In the genomic region with DNA sequence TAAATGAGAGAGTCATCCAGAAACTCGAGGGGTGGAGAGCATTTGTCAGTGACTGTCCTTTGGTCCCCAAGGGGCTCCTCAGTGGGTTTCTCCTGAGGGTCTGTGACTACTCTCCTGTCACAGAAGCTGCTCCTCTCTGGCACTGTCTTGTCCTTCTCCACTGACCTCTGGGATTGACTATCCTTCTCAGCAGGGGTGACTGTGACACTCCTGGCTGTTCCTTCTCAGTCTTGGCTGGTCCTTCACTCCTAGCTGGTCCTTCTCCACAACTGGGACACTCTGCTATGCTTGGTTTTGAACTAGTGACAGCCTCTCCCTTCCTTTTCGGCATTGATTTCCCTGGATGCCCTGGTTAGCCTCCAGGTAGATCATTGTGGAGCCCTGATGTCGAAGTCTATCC, we compare ENCODE assay signal across 22 cellular contexts. TPM values are rescaled to one million over a fixed set of nuclear protein-coding genes. Genes with fewer than 3 reads are reported as not detected.
DNase-seq lines count a peak whose midpoint lies in the region; ATAC-seq and TF ChIP-seq lines count a peak whose summit lies in the region.
"Had no signal": no experiment of that assay in that cellular context is flagged by ENCODE, and none has a peak within 500 bp of the region (broad histone marks: within the 10 kb centered on the region; RNA-seq: fewer than 3 reads in every experiment).

No MANE protein-coding gene starts in this region.

- H3K9me3 Mint-ChIP-seq in CD4-positive, alpha-beta memory T cell: peaks cover 0 to 8% (median 0%) of the 10 kb centered on the region in 8 donors
- H3K9me3 Mint-ChIP-seq in GM23338: peaks cover 2% of the 10 kb centered on the region; the same call in 1 of the 3 replicates
- peaks cover 15% of the 10 kb centered on the region for H3K9me3 Mint-ChIP-seq in endodermal cell
- H3K9me3 Mint-ChIP-seq in natural killer cell treated with Interleukin-12 subunit alpha and Interleukin-12 subunit beta and Interleukin-15 and Interleukin-18, amount 100 ng/mL, for 72 hours: no peaks in the 10 kb centered on the region
- H3K9me3 Mint-ChIP-seq: activated B cell treated with CpG ODN at 0.5 μM for 24 hours; activated naive CD4-positive, alpha-beta T cell treated with anti-CD3 and anti-CD28 coated beads, Interleukin-2, amount 50 U/mL, for 72 hours; activated T-helper 1 cell treated with anti-CD3 and anti-CD28 coated beads, Interleukin-12 subunit alpha, Interleukin-12 subunit beta, Interleukin-2, Interleukin-4 antibody, amounts not matched to agents 30 ng/mL and 10 ng/mL and 1 ng/mL, durations not matched to agents 14 hours and 24 hours and 36 hours; CD4-positive, alpha-beta T cell; stimulated activated memory B cell treated with anti-CD40 and anti-IgM and Interleukin-4, amounts not matched to agents 10 μg/mL and 1 μg/mL and 100 μg/mL, for 72 hours had no signal

- peak overlapping the region; percentile 84 for H3K9ac ChIP-seq in endodermal cell (ENCODE audit: extremely low read depth, low read length, poor library complexity, severe bottlenecking)
- H3K9ac ChIP-seq: SK-N-SH had no signal

- H3K4me1 ChIP-seq in CD4-positive, alpha-beta memory T cell (ENCODE audit: insufficient read depth, low read length): no peaks in the 10 kb centered on the region
- peaks cover 9% of the 10 kb centered on the region for H3K4me1 ChIP-seq in GM23338 (ENCODE audit: insufficient read depth)
- H3K4me1 ChIP-seq in endodermal cell (ENCODE audit: control insufficient read depth, insufficient read depth, low read length): peaks cover 23% of the 10 kb centered on the region
- no peaks in the 10 kb centered on the region for H3K4me1 ChIP-seq in effector memory CD4-positive, alpha-beta T cell (ENCODE audit: control insufficient read depth, insufficient read depth, low read length, poor library complexity, severe bottlenecking)

- peaks cover 0 to 5% (median 2%) of the 10 kb centered on the region in 4 donors for H3K4me1 Mint-ChIP-seq in CD4-positive, alpha-beta memory T cell
- H3K4me1 Mint-ChIP-seq in GM23338: peaks cover 22% of the 10 kb centered on the region
- peaks cover 23% of the 10 kb centered on the region for H3K4me1 Mint-ChIP-seq in endodermal cell
- peaks cover 12 to 19% of the 10 kb centered on the region in 2 donors for H3K4me1 Mint-ChIP-seq in natural killer cell treated with Interleukin-12 subunit alpha and Interleukin-12 subunit beta and Interleukin-15 and Interleukin-18, amount 100 ng/mL, for 72 hours (ENCODE audit: low read depth in 2 of 2)
- H3K4me1 Mint-ChIP-seq: activated B cell treated with CpG ODN at 0.5 μM for 24 hours; naive B cell; stimulated activated memory B cell treated with anti-CD40 and anti-IgM and Interleukin-4, amounts not matched to agents 10 μg/mL and 1 μg/mL and 100 μg/mL, for 72 hours had no signal

- peaks cover 5% of the 10 kb centered on the region; the same call in 1 of the 2 replicates for H4K20me1 ChIP-seq in GM23338 (replicated peaks; ENCODE audit: insufficient read depth)

- POLR2A ChIA-PET in CD4-positive, alpha-beta memory T cell (lab: Charles Lee; ENCODE audit: partially characterized antibody): no interaction called here

- H3K4me3 Mint-ChIP-seq in CD4-positive, alpha-beta memory T cell: no peak overlapping the region
- H3K4me3 Mint-ChIP-seq in GM23338 (peak overlapping the region; percentile 45; the same call in 1 of the 3 replicates), endodermal cell (peak overlapping the region; percentile 14)
- H3K4me3 Mint-ChIP-seq in natural killer cell treated with Interleukin-12 subunit alpha and Interleukin-12 subunit beta and Interleukin-15 and Interleukin-18, amount 100 ng/mL, for 72 hours: no peak overlapping the region
- H3K4me3 Mint-ChIP-seq: activated B cell treated with CpG ODN at 0.5 μM for 24 hours; activated CD8-positive, alpha-beta T cell treated with anti-CD3 and anti-CD28 coated beads for 36 hours; activated T-helper 1 cell treated with anti-CD3 and anti-CD28 coated beads, Interleukin-12 subunit alpha, Interleukin-12 subunit beta, Interleukin-2, Interleukin-4 antibody, amounts not matched to agents 30 ng/mL and 10 ng/mL and 1 ng/mL, durations not matched to agents 14 hours and 24 hours and 36 hours; CD4-positive, alpha-beta T cell; naive B cell; stimulated activated memory B cell treated with anti-CD40 and anti-IgM and Interleukin-4, amounts not matched to agents 10 μg/mL and 1 μg/mL and 100 μg/mL, for 72 hours had no signal

- no peak overlapping the region for H2AFZ ChIP-seq in GM23338

- intact Hi-C loops in CD4-positive, alpha-beta memory T cell (cut with micrococcal nuclease): no loop called here

- ATAC-seq in GM23338: peak; percentile 15; the same call in 2 of the 3 replicates
- no peak for ATAC-seq in natural killer cell treated with Interleukin-12 subunit alpha and Interleukin-12 subunit beta and Interleukin-15 and Interleukin-18, amount 100 ng/mL, for 72 hours
- ATAC-seq: activated CD8-positive, alpha-beta T cell treated with anti-CD3 and anti-CD28 coated beads for 36 hours; activated naive CD4-positive, alpha-beta T cell treated with anti-CD3 and anti-CD28 coated beads, Interleukin-2, amount 50 U/mL, for 72 hours; HCT116; stimulated activated memory B cell treated with anti-CD40 and anti-IgM and Interleukin-4, amounts not matched to agents 10 μg/mL and 1 μg/mL and 100 μg/mL, for 72 hours had no signal

- peaks cover 59% of the 10 kb centered on the region for H3K36me3 ChIP-seq in CD4-positive, alpha-beta memory T cell (ENCODE audit: insufficient read depth, low read length)
- H3K36me3 ChIP-seq in GM23338 (ENCODE audit: insufficient read depth) (no peaks in the 10 kb centered on the region; the same call in 1 of the 2 replicates), endodermal cell (ENCODE audit: control insufficient read depth, insufficient read depth, low read length) (peaks cover 71% of the 10 kb centered on the region)
- peaks cover 61% of the 10 kb centered on the region for H3K36me3 ChIP-seq in effector memory CD4-positive, alpha-beta T cell (ENCODE audit: control insufficient read depth, insufficient read depth, low read length)

- no peak for DNase-seq in CD4-positive, alpha-beta memory T cell
- DNase-seq in GM23338 (ENCODE audit: low spot score) (no peak), endodermal cell (peak; percentile 51), OCI-M1 (lab: John Stamatoyannopoulos, UW) (no peak), AG08396 (ENCODE audit: low spot score) (no peak)
- DNase-seq in natural killer cell treated with Interleukin-12 subunit alpha and Interleukin-12 subunit beta and Interleukin-15 and Interleukin-18, amount 100 ng/mL, for 72 hours (ENCODE audit: low spot score): no peak
- no peak for DNase-seq in effector memory CD4-positive, alpha-beta T cell
- DNase-seq in activated T-cell treated with anti-CD3 and anti-CD28 coated beads, Interleukin-2, amount 50 U/mL, for 1 hour: no peak
- DNase-seq: activated B cell treated with CpG ODN at 0.5 μM for 24 hours; activated CD8-positive, alpha-beta T cell treated with anti-CD3 and anti-CD28 coated beads for 36 hours; CD4-positive, alpha-beta T cell; cortex of kidney; DMS79; naive B cell; NCI-H510A; pancreas; SK-N-SH had no signal

- H3K27ac ChIP-seq in CD4-positive, alpha-beta memory T cell (ENCODE audit: low read depth, low read length): no peak overlapping the region
- peak overlapping the region; percentile 92 for H3K27ac ChIP-seq in GM23338 (ENCODE audit: low read depth)
- peak overlapping the region; percentile 89 for H3K27ac ChIP-seq in endodermal cell (ENCODE audit: low read depth, low read length)
- no peak overlapping the region for H3K27ac ChIP-seq in effector memory CD4-positive, alpha-beta T cell (ENCODE audit: insufficient read depth, low read length, poor library complexity, severe bottlenecking)
- H3K27ac ChIP-seq: pancreas had no signal

- CTCF ChIA-PET in CD4-positive, alpha-beta memory T cell (lab: Charles Lee; ENCODE audit: partially characterized antibody): interaction anchor here (0.7 to 1.0 kb wide), 2 partner anchors 10 to 390 kb away, joined by 3 read pairs; no protein-coding TSS in a partner anchor

- no peak overlapping the region for H3K4me3 ChIP-seq in CD4-positive, alpha-beta memory T cell (ENCODE audit: low read length in 2 of 2)
- H3K4me3 ChIP-seq in GM23338 (no peak overlapping the region), endodermal cell (ENCODE audit: low read length) (peak overlapping the region; percentile 54)
- H3K4me3 ChIP-seq in effector memory CD4-positive, alpha-beta T cell (ENCODE audit: insufficient read depth, low read depth, low read length, poor library complexity, severe bottlenecking): no peak overlapping the region
- H3K4me3 ChIP-seq: lung, pancreas had no signal

- peaks cover 9% of the 10 kb centered on the region; the same call in 1 of the 2 replicates for H3K79me2 ChIP-seq in GM23338 (replicated peaks; ENCODE audit: insufficient read depth)

- TF ChIP-seq CTCF in GM23338 (conservative IDR thresholded peaks at IDR 0.05; ENCODE audit: low read depth in 2 of 2): no peak
- no peak for TF ChIP-seq CTCF in endodermal cell (conservative IDR thresholded peaks at IDR 0.05)

- peaks cover 56 to 83% of the 10 kb centered on the region in 2 donors for H3K36me3 Mint-ChIP-seq in CD4-positive, alpha-beta memory T cell
- H3K36me3 Mint-ChIP-seq in GM23338 (ENCODE audit: low read depth) (peaks cover 81% of the 10 kb centered on the region), endodermal cell (ENCODE audit: low read depth) (peaks cover 61% of the 10 kb centered on the region)
- H3K36me3 Mint-ChIP-seq in natural killer cell treated with Interleukin-12 subunit alpha and Interleukin-12 subunit beta and Interleukin-15 and Interleukin-18, amount 100 ng/mL, for 72 hours: peaks cover 14% of the 10 kb centered on the region

- peak overlapping the region in 4 of 7 donors; percentile 4 to 76 (median 34) for H3K27ac Mint-ChIP-seq in CD4-positive, alpha-beta memory T cell
- H3K27ac Mint-ChIP-seq in GM23338: peak overlapping the region; percentile 95
- H3K27ac Mint-ChIP-seq in endodermal cell: peak overlapping the region; percentile 97
- H3K27ac Mint-ChIP-seq in natural killer cell treated with Interleukin-12 subunit alpha and Interleukin-12 subunit beta and Interleukin-15 and Interleukin-18, amount 100 ng/mL, for 72 hours: peak overlapping the region; percentile 6 to 87
- H3K27ac Mint-ChIP-seq: activated B cell treated with CpG ODN at 0.5 μM for 24 hours; activated CD8-positive, alpha-beta T cell treated with anti-CD3 and anti-CD28 coated beads for 36 hours; activated T-helper 1 cell treated with anti-CD3 and anti-CD28 coated beads, Interleukin-12 subunit alpha, Interleukin-12 subunit beta, Interleukin-2, Interleukin-4 antibody, amounts not matched to agents 30 ng/mL and 10 ng/mL and 1 ng/mL, durations not matched to agents 14 hours and 24 hours and 36 hours; CD4-positive, alpha-beta T cell; stimulated activated memory B cell treated with anti-CD40 and anti-IgM and Interleukin-4, amounts not matched to agents 10 μg/mL and 1 μg/mL and 100 μg/mL, for 72 hours had no signal

- H3F3A ChIP-seq in GM23338 (replicated peaks; ENCODE audit: low read depth): peaks cover 4% of the 10 kb centered on the region; the same call in 1 of the 2 replicates

- H3K27me3 Mint-ChIP-seq in CD4-positive, alpha-beta memory T cell: no peaks in the 10 kb centered on the region
- H3K27me3 Mint-ChIP-seq in GM23338 (ENCODE audit: insufficient read depth, low read depth, poor library complexity) (peaks cover 5% of the 10 kb centered on the region), endodermal cell (ENCODE audit: insufficient read depth) (no peaks in the 10 kb centered on the region)
- H3K27me3 Mint-ChIP-seq in natural killer cell treated with Interleukin-12 subunit alpha and Interleukin-12 subunit beta and Interleukin-15 and Interleukin-18, amount 100 ng/mL, for 72 hours: no peaks in the 10 kb centered on the region
- H3K27me3 Mint-ChIP-seq: activated B cell treated with CpG ODN at 0.5 μM for 24 hours; activated CD8-positive, alpha-beta T cell treated with anti-CD3 and anti-CD28 coated beads for 36 hours; CD4-positive, alpha-beta T cell; naive B cell; stimulated activated memory B cell treated with anti-CD40 and anti-IgM and Interleukin-4, amounts not matched to agents 10 μg/mL and 1 μg/mL and 100 μg/mL, for 72 hours had no signal

- WGBS in endodermal cell (ENCODE audit: insufficient coverage in 1 of 2, insufficient read length in 1 of 2), 2 experiments: 89 to 92% methylated on average over 2 to 3 of the region's 3 CpGs

- H3K4me2 ChIP-seq in GM23338: no peak overlapping the region
- H3K4me2 ChIP-seq: SK-N-SH had no signal

- H3K9me2 ChIP-seq in GM23338 (ENCODE audit: insufficient read depth): no peaks in the 10 kb centered on the region
- H3K9me2 ChIP-seq: SK-N-SH had no signal

- no peaks in the 10 kb centered on the region for H3K27me3 ChIP-seq in CD4-positive, alpha-beta memory T cell (ENCODE audit: insufficient read depth, low read length)
- H3K27me3 ChIP-seq in GM23338 (ENCODE audit: insufficient read depth) (no peaks in the 10 kb centered on the region), endodermal cell (ENCODE audit: control insufficient read depth, insufficient read depth, low read length, poor library complexity, severe bottlenecking) (no peaks in the 10 kb centered on the region)
- no peaks in the 10 kb centered on the region for H3K27me3 ChIP-seq in effector memory CD4-positive, alpha-beta T cell (replicated peaks; ENCODE audit: control insufficient read depth, insufficient read depth, low read length, poor library complexity, severe bottlenecking)
- H3K27me3 ChIP-seq: pancreas had no signal

- H3K9me3 ChIP-seq in CD4-positive, alpha-beta memory T cell (ENCODE audit: control insufficient read depth in 1 of 2, low read length in 2 of 2): no peaks in the 10 kb centered on the region
- peaks cover 14% of the 10 kb centered on the region for H3K9me3 ChIP-seq in endodermal cell (ENCODE audit: control insufficient read depth, low read length)
- H3K9me3 ChIP-seq in effector memory CD4-positive, alpha-beta T cell (ENCODE audit: control insufficient read depth, low read length): no peaks in the 10 kb centered on the region
- H3K9me3 ChIP-seq: pancreas had no signal

RNA-seq across cellular contexts. Expression of a gene that starts 33.5 kb away (rescaled TPM):
- 10 to 100 TPM; 78.8 to 90.4 TPM for total RNA-seq in CD4-positive, alpha-beta memory T cell
- 100 to 1,000 TPM in 1 of 2 donors, 10 to 100 TPM in 1; 93.8 to 105 TPM for polyA plus RNA-seq in CD4-positive, alpha-beta memory T cell
- total RNA-seq in GM23338 (2014; rRNA removed; shearing (Covaris generic)): 60.9 and 71.6 TPM in 2 replicates
- 235 and 241 TPM in 2 replicates for polyA plus RNA-seq in GM23338 (2016; fragmentation: Nextera tagmentation; extraction: Ambion mirVana)
- total RNA-seq in endodermal cell: 100 to 1,000 TPM; 112 to 148 TPM
- 172 TPM for polyA plus RNA-seq in endodermal cell (2013, experiment 1 of 2)
- 168 TPM for polyA plus RNA-seq in endodermal cell (2013, experiment 2 of 2)
- total RNA-seq in natural killer cell treated with Interleukin-12 subunit alpha and Interleukin-12 subunit beta and Interleukin-15 and Interleukin-18, amount 100 ng/mL, for 72 hours: 100 to 1,000 TPM; 117 to 157 TPM

RNA-seq across cellular contexts. Expression of a gene that starts 38.8 kb away (rescaled TPM):
- 10 to 100 TPM; 22.2 to 24.3 TPM for total RNA-seq in CD4-positive, alpha-beta memory T cell
- 10 to 100 TPM; 11.9 to 13.3 TPM for polyA plus RNA-seq in CD4-positive, alpha-beta memory T cell
- 0.07 TPM in 1 of 2 replicates, not detected in the other for total RNA-seq in GM23338 (2014; rRNA removed; shearing (Covaris generic))
- polyA plus RNA-seq in GM23338 (2016; fragmentation: Nextera tagmentation; extraction: Ambion mirVana): not detected in 2 replicates
- under 1 TPM; 0.58 to 0.79 TPM for total RNA-seq in endodermal cell
- polyA plus RNA-seq in endodermal cell (2013, experiment 1 of 2): 0.46 TPM
- polyA plus RNA-seq in endodermal cell (2013, experiment 2 of 2): 0.50 TPM
- total RNA-seq in natural killer cell treated with Interleukin-12 subunit alpha and Interleukin-12 subunit beta and Interleukin-15 and Interleukin-18, amount 100 ng/mL, for 72 hours: 100 to 1,000 TPM; 199 to 246 TPM

RNA-seq across cellular contexts. Expression of a gene that starts 51.1 kb away (rescaled TPM):
- 10 to 100 TPM; 26.1 to 28.0 TPM for total RNA-seq in CD4-positive, alpha-beta memory T cell
- polyA plus RNA-seq in CD4-positive, alpha-beta memory T cell: 1 to 10 TPM; 4.3 to 8.1 TPM
- 25.2 and 28.2 TPM in 2 replicates for total RNA-seq in GM23338 (2014; rRNA removed; shearing (Covaris generic))
- 11.9 and 12.3 TPM in 2 replicates for polyA plus RNA-seq in GM23338 (2016; fragmentation: Nextera tagmentation; extraction: Ambion mirVana)
- 10 to 100 TPM; 21.2 to 21.8 TPM for total RNA-seq in endodermal cell
- 20.7 TPM for polyA plus RNA-seq in endodermal cell (2013, experiment 1 of 2)
- polyA plus RNA-seq in endodermal cell (2013, experiment 2 of 2): 18.7 TPM
- total RNA-seq in natural killer cell treated with Interleukin-12 subunit alpha and Interleukin-12 subunit beta and Interleukin-15 and Interleukin-18, amount 100 ng/mL, for 72 hours: 10 to 100 TPM; 19.6 to 30.9 TPM

Comparison
In these comparisons a context has a peak if more than half of its experiments do, and no peak if none do; other contexts are left out.
1. H3K27ac ChIP-seq: peak in GM23338 (single experiment) and endodermal cell (single experiment); none in CD4-positive, alpha-beta memory T cell (single experiment) and effector memory CD4-positive, alpha-beta T cell (single experiment).
2. H3K27ac Mint-ChIP-seq: peak in every context shown above with its lines; median percentile 97 in endodermal cell; 95 in GM23338; 46 in natural killer cell treated with Interleukin-12 subunit alpha and Interleukin-12 subunit beta and Interleukin-15 and Interleukin-18, amount 100 ng/mL, for 72 hours; 34 in CD4-positive, alpha-beta memory T cell.
3. H3K4me3 Mint-ChIP-seq: peak in GM23338 (single experiment) and endodermal cell (single experiment); none in CD4-positive, alpha-beta memory T cell (0 of 8) and natural killer cell treated with Interleukin-12 subunit alpha and Interleukin-12 subunit beta and Interleukin-15 and Interleukin-18, amount 100 ng/mL, for 72 hours (single experiment).
4. RNA of a gene that starts 38.8 kb away (total RNA-seq): 199 to 246 TPM in natural killer cell treated with Interleukin-12 subunit alpha and Interleukin-12 subunit beta and Interleukin-15 and Interleukin-18, amount 100 ng/mL, for 72 hours and 22.2 to 24.3 TPM in CD4-positive, alpha-beta memory T cell; 0.58 to 0.79 TPM in endodermal cell and 0.07 TPM in GM23338; every median in the first group is over 10 times any median in the second.